In the genomic region with DNA sequence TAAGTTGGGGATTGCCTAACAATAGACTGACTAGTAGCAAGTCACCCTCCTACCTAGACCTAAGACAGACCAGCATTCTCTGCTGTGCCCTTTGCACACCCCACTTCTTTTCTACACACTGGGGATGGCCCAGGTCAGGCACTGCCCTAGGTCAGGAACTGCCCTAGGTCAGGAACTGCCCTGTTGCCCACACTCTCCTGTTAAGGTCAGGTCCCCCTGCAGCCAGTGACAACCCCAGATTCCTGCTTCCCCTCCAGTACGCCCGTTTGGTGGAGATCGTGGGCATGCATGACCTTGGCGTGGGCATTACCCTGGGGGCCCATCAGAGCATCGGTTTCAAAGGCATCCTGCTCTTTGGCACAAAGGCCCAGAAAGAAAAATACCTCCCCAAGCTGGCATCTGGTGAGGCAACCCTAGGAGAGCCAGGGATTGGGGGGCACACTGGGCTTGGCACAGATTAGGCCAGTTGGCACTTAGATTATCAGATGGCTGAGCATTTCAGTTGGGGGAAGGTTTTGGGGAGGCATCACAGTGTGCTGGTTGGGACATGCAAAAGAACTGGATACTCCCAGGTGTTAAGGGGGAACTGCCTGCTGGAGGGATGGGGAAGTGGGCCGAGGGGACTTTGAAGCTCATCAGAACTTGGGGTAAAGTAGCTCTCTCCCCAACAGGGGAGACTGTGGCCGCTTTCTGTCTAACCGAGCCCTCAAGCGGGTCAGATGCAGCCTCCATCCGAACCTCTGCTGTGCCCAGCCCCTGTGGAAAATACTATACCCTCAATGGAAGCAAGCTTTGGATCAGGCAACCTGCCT, we compare ENCODE assay signal across 6 cellular contexts. TPM values are rescaled to one million over a fixed set of nuclear protein-coding genes. Genes with fewer than 3 reads are reported as not detected.
DNase-seq lines count a peak whose midpoint lies in the region; TF ChIP-seq lines count a peak whose summit lies in the region.

No MANE protein-coding gene starts in this region.

- H3K4me3 ChIP-seq in mucosa of rectum (ENCODE audit: low read length in 2 of 2), result peak overlapping the region; percentile 84 to 88

- peaks cover 43 to 47% of the 10 kb centered on the region in 2 donors for H3K36me3 ChIP-seq in mucosa of rectum (ENCODE audit: control insufficient read depth in 2 of 2, insufficient read depth in 2 of 2, low read length in 2 of 2)

- peaks cover 5% of the 10 kb centered on the region for H3K27me3 Mint-ChIP-seq in Calu3 (ENCODE audit: unreplicated experiment)
- H3K27me3 Mint-ChIP-seq in activated naive CD8-positive, alpha-beta T cell treated with anti-CD3 and anti-CD28 coated beads for 36 hours, result no peaks in the 10 kb centered on the region

- CTCF ChIA-PET in Calu3 (lab: Charles Lee), result interaction anchor here (0.7 to 2.1 kb wide), 4 partner anchors 12 to 75 kb away, joined by 3 to 11 read pairs (median 4); partner anchors contain the start of gene DVL2

- intact Hi-C loops in Calu3 (cut with micrococcal nuclease; ENCODE audit: unreplicated experiment), result no loop called here

- BruUV-seq in Calu3 (replicated peaks; lab: Mats Ljungman, UMichigan), result no TSS peak

- no peak for DNase-seq in Calu3
- no peak for DNase-seq in activated naive CD8-positive, alpha-beta T cell treated with anti-CD3 and anti-CD28 coated beads for 36 hours
- no peak for DNase-seq in NCI-H526 (lab: John Stamatoyannopoulos, UW)
- DNase-seq in substantia nigra (lab: John Stamatoyannopoulos, UW), result no peak
- DNase-seq in retina, result no peak

- peaks cover 55% of the 10 kb centered on the region for H3K36me3 Mint-ChIP-seq in Calu3 (ENCODE audit: insufficient read depth, unreplicated experiment)
- H3K36me3 Mint-ChIP-seq in activated naive CD8-positive, alpha-beta T cell treated with anti-CD3 and anti-CD28 coated beads for 36 hours, result peaks cover 13% of the 10 kb centered on the region

- peaks cover 36 to 38% of the 10 kb centered on the region in 2 donors for H3K4me1 ChIP-seq in mucosa of rectum (ENCODE audit: control insufficient read depth in 2 of 2, insufficient read depth in 2 of 2, low read length in 2 of 2)

- peak overlapping the region; percentile 92 to 98 for H3K9ac ChIP-seq in mucosa of rectum (ENCODE audit: low read depth in 1 of 2, low read length in 2 of 2)

- peak overlapping the region; percentile 94 for H3K27ac Mint-ChIP-seq in Calu3 (ENCODE audit: unreplicated experiment)
- peak overlapping the region; percentile 54 for H3K27ac Mint-ChIP-seq in activated naive CD8-positive, alpha-beta T cell treated with anti-CD3 and anti-CD28 coated beads for 36 hours

- peak overlapping the region; percentile 99 for H3K27ac ChIP-seq in mucosa of rectum (ENCODE audit: low read depth in 2 of 2, low read length in 2 of 2)
- H3K27ac ChIP-seq in substantia nigra (ENCODE audit: low read depth, low read length, poor library complexity, severe bottlenecking), result no peak overlapping the region

- no peaks in the 10 kb centered on the region for H3K9me3 Mint-ChIP-seq in Calu3 (ENCODE audit: low read depth, unreplicated experiment)
- H3K9me3 Mint-ChIP-seq in activated naive CD8-positive, alpha-beta T cell treated with anti-CD3 and anti-CD28 coated beads for 36 hours, result no peaks in the 10 kb centered on the region

- H3K4me1 Mint-ChIP-seq in Calu3 (ENCODE audit: low read depth, unreplicated experiment), result no peaks in the 10 kb centered on the region
- H3K4me1 Mint-ChIP-seq in activated naive CD8-positive, alpha-beta T cell treated with anti-CD3 and anti-CD28 coated beads for 36 hours, result peaks cover 42% of the 10 kb centered on the region

- no peaks in the 10 kb centered on the region for H3K27me3 ChIP-seq in mucosa of rectum (ENCODE audit: control insufficient read depth in 2 of 2, insufficient read depth in 2 of 2, low read length in 2 of 2)

- H3K9me3 ChIP-seq in mucosa of rectum (ENCODE audit: control insufficient read depth in 2 of 2, low read length in 2 of 2), result no peaks in the 10 kb centered on the region

- no peak for TF ChIP-seq CTCF in Calu3 (IDR thresholded peaks at IDR 0.05; ENCODE audit: unreplicated experiment)

- peak overlapping the region; percentile 96 for H3K4me3 Mint-ChIP-seq in Calu3 (ENCODE audit: low read depth, unreplicated experiment)
- H3K4me3 Mint-ChIP-seq in activated naive CD8-positive, alpha-beta T cell treated with anti-CD3 and anti-CD28 coated beads for 36 hours, result peak overlapping the region; percentile 99

RNA-seq across cellular contexts. Expression of gene ACADVL, which starts 1.7 kb away (rescaled TPM):
- 552 and 615 TPM in 2 replicates for total RNA-seq in Calu3 (2022)
- 100 to 1,000 TPM; 245 to 256 TPM for total RNA-seq in activated naive CD8-positive, alpha-beta T cell treated with anti-CD3 and anti-CD28 coated beads for 36 hours

RNA-seq across cellular contexts. Expression of gene DLG4, which starts 1.9 kb away (rescaled TPM):
- 2.0 and 4.6 TPM in 2 replicates for total RNA-seq in Calu3 (2022)
- 1 to 10 TPM; 8.9 to 9.8 TPM for total RNA-seq in activated naive CD8-positive, alpha-beta T cell treated with anti-CD3 and anti-CD28 coated beads for 36 hours

RNA-seq across cellular contexts. Expression of gene DVL2, which starts 12.8 kb away (rescaled TPM):
- 44.8 and 45.7 TPM in 2 replicates for total RNA-seq in Calu3 (2022)
- total RNA-seq in activated naive CD8-positive, alpha-beta T cell treated with anti-CD3 and anti-CD28 coated beads for 36 hours, result 10 to 100 TPM; 64.4 to 66.5 TPM

RNA-seq across cellular contexts. Expression of gene PHF23, which starts 17.8 kb away (rescaled TPM):
- 30.2 and 31.6 TPM in 2 replicates for total RNA-seq in Calu3 (2022)
- total RNA-seq in activated naive CD8-positive, alpha-beta T cell treated with anti-CD3 and anti-CD28 coated beads for 36 hours, result 10 to 100 TPM; 28.1 to 28.8 TPM

RNA-seq across cellular contexts. Expression of gene GABARAP, which starts 20.8 kb away (rescaled TPM):
- total RNA-seq in Calu3 (2022), result 183 and 188 TPM in 2 replicates
- 100 to 1,000 TPM; 112 to 113 TPM for total RNA-seq in activated naive CD8-positive, alpha-beta T cell treated with anti-CD3 and anti-CD28 coated beads for 36 hours
